In the genomic region with DNA sequence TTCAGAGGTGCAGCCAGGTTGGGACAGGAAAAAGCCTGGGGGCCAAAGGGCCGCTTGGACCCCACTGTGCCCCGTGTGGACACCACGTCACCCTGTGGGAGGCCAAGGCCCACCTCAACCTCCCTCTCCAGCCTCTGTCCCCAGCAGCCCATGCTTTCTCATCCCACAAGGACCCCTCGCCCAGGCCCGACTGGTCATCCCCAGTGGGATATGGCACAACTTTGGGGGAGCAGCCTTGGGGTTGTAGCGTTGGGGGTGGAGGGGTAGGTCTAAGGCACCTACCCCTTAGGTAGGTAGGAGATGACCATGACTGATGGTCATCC, we compare ENCODE assay signal across 21 cellular contexts. TPM values are rescaled to one million over a fixed set of nuclear protein-coding genes. Genes with fewer than 3 reads are reported as not detected.
DNase-seq lines count a peak whose midpoint lies in the region; ATAC-seq, FAIRE-seq and TF ChIP-seq lines count a peak whose summit lies in the region.
"Had no signal": no experiment of that assay in that cellular context is flagged by ENCODE, and none has a peak within 500 bp of the region (broad histone marks: within the 10 kb centered on the region; RNA-seq: fewer than 3 reads in every experiment).

No MANE protein-coding gene starts in this region.

- peaks cover 6% of the 10 kb centered on the region; the same call in 1 of the 2 replicates for H3K9me3 Mint-ChIP-seq in HFFc6
- H3K9me3 Mint-ChIP-seq: CD4-positive, alpha-beta T cell; H9 had no signal

- TF ChIP-seq CTCF in HFFc6 (IDR thresholded peaks at IDR 0.05) (no peak), kidney (IDR thresholded peaks at IDR 0.05; ENCODE audit: borderline replicate concordance, extremely low read depth, insufficient read depth) (no peak), brain microvascular endothelial cell (IDR thresholded peaks at IDR 0.05; ENCODE audit: low read depth, low read length, missing control alignments) (no peak)

- in situ Hi-C loops in brain microvascular endothelial cell (cut with HindIII; ENCODE audit: low pct_ligation_motif_present, low sequenced_read_pairs) = no loop called here

- intact Hi-C loops in kidney (cut with DNase I) (no loop called here), sciatic nerve (cut with DNase I) (no loop called here)

- H3K36me3 ChIP-seq in BLaER1 (no peaks in the 10 kb centered on the region), kidney (ENCODE audit: control insufficient read depth in 1 of 2, insufficient read depth in 2 of 2, low read length in 2 of 2) (no peaks in the 10 kb centered on the region), brain microvascular endothelial cell (replicated peaks) (no peaks in the 10 kb centered on the region)
- H3K36me3 ChIP-seq: BE2C had no signal

- no peaks in the 10 kb centered on the region for H3K9me3 ChIP-seq in BLaER1
- H3K9me3 ChIP-seq in kidney (ENCODE audit: control insufficient read depth in 1 of 2, low read length in 2 of 2) = no peaks in the 10 kb centered on the region
- H3K9me3 ChIP-seq: Caco-2 had no signal

- H3K36me3 Mint-ChIP-seq in HFFc6 (ENCODE audit: low read depth) = 0 out of 2 replicates have a peak, but pooled peaks cover 4% of the 10 kb centered on the region

- H3K27me3 ChIP-seq in BLaER1 (peaks cover 31% of the 10 kb centered on the region), brain microvascular endothelial cell (replicated peaks) (no peaks in the 10 kb centered on the region)
- H3K27me3 ChIP-seq: BE2C had no signal

- peak overlapping the region; percentile 82; the same call in 1 of the 2 replicates for H3K4me2 ChIP-seq in BLaER1

- H3K4me3 ChIP-seq in BLaER1 (no peak overlapping the region), kidney (ENCODE audit: low read length in 2 of 2) (no peak overlapping the region), brain microvascular endothelial cell (ENCODE audit: low read depth, low read length) (no peak overlapping the region)
- H3K4me3 ChIP-seq: SK-N-MC had no signal

- peak overlapping the region; percentile 97; the same call in 1 of the 2 replicates for H3K27ac Mint-ChIP-seq in HFFc6
- H3K27ac Mint-ChIP-seq: CD4-positive, alpha-beta T cell had no signal

- no peak for TF ChIP-seq POLR2A in GM12891 (IDR thresholded peaks at IDR 0.05; ENCODE audit: low read depth, low read length)

- ATAC-seq in sciatic nerve = no peak

- peaks cover 31% of the 10 kb centered on the region for H3K4me1 Mint-ChIP-seq in HFFc6 (ENCODE audit: low read depth)

- peaks cover 73% of the 10 kb centered on the region for H4K20me1 ChIP-seq in BLaER1

- H3K27me3 Mint-ChIP-seq in HFFc6 (ENCODE audit: insufficient read depth) = no peaks in the 10 kb centered on the region; the same call in 1 of the 2 replicates
- H3K27me3 Mint-ChIP-seq: CD4-positive, alpha-beta T cell had no signal

- H3K27ac ChIP-seq in BLaER1 (no peak overlapping the region), kidney (ENCODE audit: low read depth in 2 of 2, low read length in 2 of 2) (no peak overlapping the region), brain microvascular endothelial cell (no peak overlapping the region)
- H3K27ac ChIP-seq: SK-N-MC had no signal

- H3K4me1 ChIP-seq in BLaER1 (peaks cover 61% of the 10 kb centered on the region), kidney (ENCODE audit: control insufficient read depth in 1 of 2, insufficient read depth in 1 of 2, low read depth in 1 of 2, low read length in 2 of 2) (peaks cover 0 to 10% of the 10 kb centered on the region in 2 donors)
- H3K4me1 ChIP-seq: Caco-2 had no signal

- H3K9ac ChIP-seq in BLaER1 = no peak overlapping the region
- H3K9ac ChIP-seq in kidney (ENCODE audit: low read length in 2 of 2) = no peak overlapping the region

- FAIRE-seq in kidney (lab: Jason Lieb, UNC) (no peak), GM12891 (lab: Jason Lieb, UNC) (no peak)

- peak overlapping the region; percentile 83; the same call in 1 of the 2 replicates for H3K4me3 Mint-ChIP-seq in HFFc6
- H3K4me3 Mint-ChIP-seq: CD4-positive, alpha-beta T cell; H9 had no signal

- DNase-seq in HFFc6 (no peak), kidney (peak; percentile 71), sciatic nerve (ENCODE audit: low spot score) (peak; percentile 53), LoVo (ENCODE audit: low spot score) (no peak), GM12891 (ENCODE audit: insufficient read length, low spot score) (no peak), brain microvascular endothelial cell (no peak)
- DNase-seq: BE2C, Caco-2, DMS 273 treated with DMSO at 0.1 percent for 48 hours, DMS79 treated with DMSO at 0.1 percent for 48 hours, H9, Karpas-422, NCI-H1694, NCI-H2081, NCI-H2171 treated with DMSO at 0.1 percent for 48 hours, NCI-H446, NCI-H526, SHP77 had no signal

TF ChIP-seq in GM12891, 5 proteins besides CTCF, POLR2A, EP300 and RAD21:
- no peak for TF ChIP-seq POU2F2 (IDR thresholded peaks at IDR 0.05; ENCODE audit: low read depth, low read length)
- no peak for TF ChIP-seq POLR2AphosphoS5 (IDR thresholded peaks at IDR 0.05; ENCODE audit: low read depth, low read length)
- TF ChIP-seq SPI1 (IDR thresholded peaks at IDR 0.05; ENCODE audit: low read depth, low read length) = no peak
- no peak for TF ChIP-seq TAF1 (IDR thresholded peaks at IDR 0.05; ENCODE audit: low read depth, low read length)
- no peak for TF ChIP-seq PAX5 (IDR thresholded peaks at IDR 0.05; ENCODE audit: insufficient read depth, low read length, severe bottlenecking)

RNA-seq across cellular contexts. Expression of gene IGF2, which starts 44.0 kb away (rescaled TPM):
- total RNA-seq in HFFc6 (2021; fragmentation: NEBNext Ultra II Directional; extraction: Animal tissue kit (Norgen Biotek cat#: 25700)) = 1 to 10 TPM in 5 of 6 experiments, under 1 TPM in 1; 0.90 to 2.6 (median 2.0) TPM
- total RNA-seq in kidney (30.5 TPM), sciatic nerve (473 TPM)
- 10.2 TPM for polyA plus RNA-seq in kidney (ENCODE audit: insufficient read depth, low read depth, low replicate concordance)
- polyA plus RNA-seq in GM12891 (2012; ENCODE audit: low read depth, missing spikeins) = not detected
- total RNA-seq: CD4-positive, alpha-beta T cell had no signal

Comparison
In these comparisons a context has a peak if more than half of its experiments do, and no peak if none do; other contexts are left out.
1. DNase-seq: peak in kidney (single experiment) and sciatic nerve (single experiment); none in HFFc6 (single experiment), LoVo (single experiment), GM12891 (single experiment) and brain microvascular endothelial cell (single experiment).
2. RNA of gene IGF2, which starts 44.0 kb away (total RNA-seq): 473 TPM in sciatic nerve (single experiment); 30.5 TPM in kidney (single experiment) and 0.90 to 2.6 TPM in HFFc6; every median in the first group is over 10 times any median in the second.